Comparison of ENCODE assay signal across 23 cellular contexts in genomic region chr15:85722789-85723188, GRCh38.
DNase-seq lines count a peak whose midpoint lies in the region; ATAC-seq and TF ChIP-seq lines count a peak whose summit lies in the region.
"Had no signal": no experiment of that assay in that cellular context is flagged by ENCODE, and none has a peak within 500 bp of the region (broad histone marks: within the 10 kb centered on the region; RNA-seq: fewer than 3 reads in every experiment).

No MANE protein-coding gene starts in this region.

- no peaks in the 10 kb centered on the region for H3K9me3 Mint-ChIP-seq in MCF 10A (ENCODE audit: unreplicated experiment)
- no peaks in the 10 kb centered on the region for H3K9me3 Mint-ChIP-seq in T-cell
- H3K9me3 Mint-ChIP-seq in stimulated activated naive CD8-positive, alpha-beta T cell treated with anti-CD3 and anti-CD28 coated beads, Interleukin-15, amount 100 ng/mL, for 72 hours = no peaks in the 10 kb centered on the region
- H3K9me3 Mint-ChIP-seq: endodermal cell, mesothelial cell of epicardium, neural crest cell had no signal

- no TSS peak for BruUV-seq in MCF 10A (replicated peaks; lab: Mats Ljungman, UMichigan)

- CTCF ChIA-PET in MCF 10A (lab: Yijun Ruan, JAX) (interaction anchor here (1.6 kb wide), 1 partner anchor 433 kb away, joined by 3 read pairs; no protein-coding TSS in a partner anchor), T-cell (lab: Charles Lee) (interaction anchor here in 1 of 2 donors (1.0 kb wide), 1 partner anchor 100 kb away, joined by 3 read pairs; no protein-coding TSS in a partner anchor)

- H3K4me3 Mint-ChIP-seq in MCF 10A (ENCODE audit: unreplicated experiment) (no peak overlapping the region), T-cell (no peak overlapping the region)
- H3K4me3 Mint-ChIP-seq in stimulated activated naive CD8-positive, alpha-beta T cell treated with anti-CD3 and anti-CD28 coated beads, Interleukin-15, amount 100 ng/mL, for 72 hours = no peak overlapping the region
- H3K4me3 Mint-ChIP-seq: endodermal cell, mesothelial cell of epicardium, neural crest cell had no signal

- POLR2A ChIA-PET in MCF 10A (lab: Yijun Ruan, JAX) = no interaction called here
- POLR2A ChIA-PET in T-cell (lab: Charles Lee) = no interaction called here

- no peak for DNase-seq in MCF 10A (ENCODE audit: unreplicated experiment)
- DNase-seq in breast epithelium (ENCODE audit: low spot score in 2 of 2) = no peak
- no peak for DNase-seq in T-cell
- DNase-seq in foreskin melanocyte = peak; percentile 32
- DNase-seq in stimulated activated naive CD8-positive, alpha-beta T cell treated with anti-CD3 and anti-CD28 coated beads, Interleukin-15, amount 100 ng/mL, for 72 hours = no peak
- DNase-seq in dermis blood vessel endothelial cell = no peak
- no peak for DNase-seq in SIG-M5 (lab: John Stamatoyannopoulos, UW)
- DNase-seq in NCI-H524 (lab: John Stamatoyannopoulos, UW) = no peak
- DNase-seq: activated CD4-positive, alpha-beta T cell treated with anti-CD3 and anti-CD28 coated beads, Interleukin-2, amount 50 U/mL, for 4 hours; anterior cingulate cortex; DMS79 treated with DMSO at 0.1 percent for 48 hours; endodermal cell; Kasumi-1; NCI-H2107; NCI-H510A; psoas muscle; stimulated activated CD4-positive, alpha-beta T cell treated with anti-CD3 and anti-CD28 coated beads, Interleukin-4, amount 100 ng/mL, for 1 hour; substantia nigra; SW 1271 had no signal

- H3K9me3 ChIP-seq in breast epithelium = no peaks in the 10 kb centered on the region
- H3K9me3 ChIP-seq: psoas muscle had no signal

- H3K36me3 Mint-ChIP-seq in MCF 10A (ENCODE audit: insufficient read depth, unreplicated experiment) (peaks cover 95% of the 10 kb centered on the region), T-cell (peaks cover 72% of the 10 kb centered on the region)

- TF ChIP-seq POLR2A in breast epithelium (IDR thresholded peaks at IDR 0.05) = no peak

- H3K4me1 Mint-ChIP-seq in MCF 10A (ENCODE audit: insufficient read depth, unreplicated experiment) = peaks cover 44% of the 10 kb centered on the region
- peaks cover 24 to 54% (median 48%) of the 10 kb centered on the region in 3 donors for H3K4me1 Mint-ChIP-seq in T-cell
- H3K4me1 Mint-ChIP-seq in stimulated activated naive CD8-positive, alpha-beta T cell treated with anti-CD3 and anti-CD28 coated beads, Interleukin-15, amount 100 ng/mL, for 72 hours = peaks cover 39% of the 10 kb centered on the region
- H3K4me1 Mint-ChIP-seq: mesothelial cell of epicardium, neural crest cell had no signal

- intact Hi-C loops in MCF 10A (cut with micrococcal nuclease) (no loop called here), breast epithelium (cut with DNase I; ENCODE audit: low total_unique reads) (no loop called here)

- H3K4me1 ChIP-seq in breast epithelium = no peaks in the 10 kb centered on the region

- no peak for ATAC-seq in T-cell (replicated peaks in 1 of 4)
- no peak for ATAC-seq in stimulated activated naive CD8-positive, alpha-beta T cell treated with anti-CD3 and anti-CD28 coated beads, Interleukin-15, amount 100 ng/mL, for 72 hours
- ATAC-seq: psoas muscle had no signal

- no peak for TF ChIP-seq CTCF in MCF 10A (IDR thresholded peaks at IDR 0.05; ENCODE audit: unreplicated experiment)
- no peak for TF ChIP-seq CTCF in breast epithelium (IDR thresholded peaks at IDR 0.05)

- no peak overlapping the region for H3K4me3 ChIP-seq in breast epithelium
- H3K4me3 ChIP-seq: psoas muscle, smooth muscle cell had no signal

- no peak overlapping the region for H3K27ac ChIP-seq in breast epithelium
- H3K27ac ChIP-seq: psoas muscle, RWPE1 had no signal

- H3K27ac Mint-ChIP-seq in MCF 10A (ENCODE audit: low read depth, unreplicated experiment) = peak overlapping the region; percentile 68
- peak overlapping the region; percentile 50 to 70 for H3K27ac Mint-ChIP-seq in T-cell
- H3K27ac Mint-ChIP-seq in stimulated activated naive CD8-positive, alpha-beta T cell treated with anti-CD3 and anti-CD28 coated beads, Interleukin-15, amount 100 ng/mL, for 72 hours = peak overlapping the region; percentile 0 to 3
- H3K27ac Mint-ChIP-seq: endodermal cell, mesothelial cell of epicardium had no signal

- H3K27me3 Mint-ChIP-seq in MCF 10A (ENCODE audit: insufficient read depth, unreplicated experiment) (no peaks in the 10 kb centered on the region), T-cell (no peaks in the 10 kb centered on the region)
- H3K27me3 Mint-ChIP-seq in stimulated activated naive CD8-positive, alpha-beta T cell treated with anti-CD3 and anti-CD28 coated beads, Interleukin-15, amount 100 ng/mL, for 72 hours = no peaks in the 10 kb centered on the region

- H3K36me3 ChIP-seq in breast epithelium = peaks cover 9% of the 10 kb centered on the region

- no peaks in the 10 kb centered on the region for H3K27me3 ChIP-seq in breast epithelium

Comparison
In these comparisons a context has a peak if more than half of its experiments do, and no peak if none do; other contexts are left out.
1. H3K27ac Mint-ChIP-seq: peak in every context shown above with its lines; median percentile 68 in MCF 10A; 60 in T-cell; 2 in stimulated activated naive CD8-positive, alpha-beta T cell treated with anti-CD3 and anti-CD28 coated beads, Interleukin-15, amount 100 ng/mL, for 72 hours.